9 cellular contexts compared by ENCODE assay signal in genomic region chr4:156999175-156999517, GRCh38. TPM values are rescaled to one million over a fixed set of nuclear protein-coding genes. Genes with fewer than 3 reads are reported as not detected.
DNase-seq lines count a peak whose midpoint lies in the region; ATAC-seq, FAIRE-seq and TF ChIP-seq lines count a peak whose summit lies in the region.
"Had no signal": no experiment of that assay in that cellular context is flagged by ENCODE, and none has a peak within 500 bp of the region (broad histone marks: within the 10 kb centered on the region; RNA-seq: fewer than 3 reads in every experiment).

No MANE protein-coding gene starts in this region.

- 0% methylated on average over 2 of the region's 2 CpGs for WGBS in A549 (ENCODE audit: missing lambda C conversion rate)

- H3K9me3 Mint-ChIP-seq in natural killer cell treated with Interleukin-12 subunit alpha and Interleukin-12 subunit beta and Interleukin-15 and Interleukin-18, amount 100 ng/mL, for 72 hours = peaks cover 15% of the 10 kb centered on the region
- peaks cover 2 to 36% (median 15%) of the 10 kb centered on the region in 8 donors for H3K9me3 Mint-ChIP-seq in CD4-positive, alpha-beta memory T cell

- peaks cover 8% of the 10 kb centered on the region for H3K36me3 Mint-ChIP-seq in natural killer cell treated with Interleukin-12 subunit alpha and Interleukin-12 subunit beta and Interleukin-15 and Interleukin-18, amount 100 ng/mL, for 72 hours
- no peaks in the 10 kb centered on the region for H3K36me3 Mint-ChIP-seq in CD4-positive, alpha-beta memory T cell

- no peak for FAIRE-seq in A549 (lab: Jason Lieb, UNC)

- no peak for TF ChIP-seq CTCF in A549 (IDR thresholded peaks at IDR 0.05)
- TF ChIP-seq CTCF in kidney epithelial cell (IDR thresholded peaks at IDR 0.05; ENCODE audit: insufficient read depth, low read length, poor library complexity, severe bottlenecking) = no peak

- peaks cover 20% of the 10 kb centered on the region for H3K4me1 ChIP-seq in A549
- peaks cover 11% of the 10 kb centered on the region for H3K4me1 ChIP-seq in HUES6 (ENCODE audit: control insufficient read depth, insufficient read depth, low read length)
- no peaks in the 10 kb centered on the region for H3K4me1 ChIP-seq in CD4-positive, alpha-beta memory T cell (ENCODE audit: insufficient read depth, low read length)

- H3K27ac ChIP-seq in A549 (peak overlapping the region; percentile 59 to 79; a peak in 5 of 6 replicates), HUES6 (ENCODE audit: low read depth, low read length) (peak overlapping the region; percentile 37; the same call in 1 of the 2 replicates)
- H3K27ac ChIP-seq in CD4-positive, alpha-beta memory T cell (ENCODE audit: low read depth, low read length) = no peak overlapping the region

- H3K36me3 ChIP-seq in HUES6 (ENCODE audit: control insufficient read depth, insufficient read depth, low read length) (no peaks in the 10 kb centered on the region), kidney epithelial cell (ENCODE audit: control insufficient read depth, insufficient read depth, low read length) (no peaks in the 10 kb centered on the region)
- no peaks in the 10 kb centered on the region for H3K36me3 ChIP-seq in CD4-positive, alpha-beta memory T cell (ENCODE audit: insufficient read depth, low read length)

- POLR2A ChIA-PET in A549 (lab: Yijun Ruan, JAX) = interaction anchor here (1.1 kb wide), 1 partner anchor 14 kb away, joined by 3 read pairs; no protein-coding TSS in a partner anchor
- POLR2A ChIA-PET in CD4-positive, alpha-beta memory T cell (lab: Charles Lee; ENCODE audit: partially characterized antibody) = no interaction called here

- TF ChIP-seq POLR2A in A549 (IDR thresholded peaks at IDR 0.05; ENCODE audit: low read length) = no peak

- peak; percentile 89 to 92 for ATAC-seq in A549
- no peak for ATAC-seq in natural killer cell treated with Interleukin-12 subunit alpha and Interleukin-12 subunit beta and Interleukin-15 and Interleukin-18, amount 100 ng/mL, for 72 hours

- no peak overlapping the region for H3K27ac Mint-ChIP-seq in natural killer cell treated with Interleukin-12 subunit alpha and Interleukin-12 subunit beta and Interleukin-15 and Interleukin-18, amount 100 ng/mL, for 72 hours
- H3K27ac Mint-ChIP-seq in CD4-positive, alpha-beta memory T cell = no peak overlapping the region
- H3K27ac Mint-ChIP-seq: T-helper 1 cell treated with Interleukin-12 subunit alpha and Interleukin-12 subunit beta and Interleukin-4 antibody, amounts not matched to agents 30 μg/mL and 1 μg/mL, for 36 hours had no signal

- H3K4me1 Mint-ChIP-seq in natural killer cell treated with Interleukin-12 subunit alpha and Interleukin-12 subunit beta and Interleukin-15 and Interleukin-18, amount 100 ng/mL, for 72 hours (ENCODE audit: low read depth in 2 of 2) = no peaks in the 10 kb centered on the region
- H3K4me1 Mint-ChIP-seq in CD4-positive, alpha-beta memory T cell = no peaks in the 10 kb centered on the region

- no peak overlapping the region for H3K9ac ChIP-seq in HUES6 (ENCODE audit: low read length)

- CTCF ChIA-PET in A549 (lab: Yijun Ruan, JAX) = interaction anchor here (0.9 to 1.3 kb wide), 4 partner anchors 20 to 524 kb away, joined by 3 to 4 read pairs (median 4); no protein-coding TSS in a partner anchor
- CTCF ChIA-PET in CD4-positive, alpha-beta memory T cell (lab: Charles Lee; ENCODE audit: partially characterized antibody) = no interaction called here

- no peak overlapping the region for H3K4me3 Mint-ChIP-seq in natural killer cell treated with Interleukin-12 subunit alpha and Interleukin-12 subunit beta and Interleukin-15 and Interleukin-18, amount 100 ng/mL, for 72 hours
- no peak overlapping the region for H3K4me3 Mint-ChIP-seq in CD4-positive, alpha-beta memory T cell
- H3K4me3 Mint-ChIP-seq: T-helper 1 cell treated with Interleukin-12 subunit alpha and Interleukin-12 subunit beta and Interleukin-4 antibody, amounts not matched to agents 30 μg/mL and 1 μg/mL, for 36 hours had no signal

- H3K27me3 ChIP-seq in HUES6 (ENCODE audit: control insufficient read depth, insufficient read depth, low read length) (no peaks in the 10 kb centered on the region), kidney epithelial cell (ENCODE audit: control insufficient read depth, insufficient read depth, low read length) (no peaks in the 10 kb centered on the region)
- H3K27me3 ChIP-seq in CD4-positive, alpha-beta memory T cell (ENCODE audit: insufficient read depth, low read length) = no peaks in the 10 kb centered on the region

- intact Hi-C loops in CD4-positive, alpha-beta memory T cell (cut with micrococcal nuclease) = no loop called here

- DNase-seq in A549 (ENCODE audit: low read depth in 1 of 2, low spot score in 1 of 2) = peak; percentile 27 to 75
- DNase-seq in amniotic stem cell (lab: John Stamatoyannopoulos, UW) = peak; percentile 91
- DNase-seq in kidney epithelial cell (ENCODE audit: low read depth) = peak; percentile 93
- no peak for DNase-seq in natural killer cell treated with Interleukin-12 subunit alpha and Interleukin-12 subunit beta and Interleukin-15 and Interleukin-18, amount 100 ng/mL, for 72 hours (ENCODE audit: low spot score)
- no peak for DNase-seq in CD4-positive, alpha-beta memory T cell
- DNase-seq in activated gamma-delta T cell treated with Interleukin-2 at 50 U/mL for 16 hours = no peak
- DNase-seq in stimulated activated CD8-positive, alpha-beta memory T cell treated with anti-CD3 and anti-CD28 coated beads, Interleukin-4, amount 100 ng/mL, for 48 hours = no peak

- no peaks in the 10 kb centered on the region for H3K27me3 Mint-ChIP-seq in natural killer cell treated with Interleukin-12 subunit alpha and Interleukin-12 subunit beta and Interleukin-15 and Interleukin-18, amount 100 ng/mL, for 72 hours
- H3K27me3 Mint-ChIP-seq in CD4-positive, alpha-beta memory T cell = no peaks in the 10 kb centered on the region

- H3K4me3 ChIP-seq in A549 (peak overlapping the region; percentile 15; the same call in 1 of the 3 replicates), HUES6 (ENCODE audit: low read depth, low read length) (no peak overlapping the region), kidney epithelial cell (ENCODE audit: low read depth, low read length) (no peak overlapping the region)
- no peak overlapping the region for H3K4me3 ChIP-seq in CD4-positive, alpha-beta memory T cell (ENCODE audit: low read length in 2 of 2)

- no peak; a peak in 1 of 5 replicates for TF ChIP-seq RAD21 in A549 (conservative IDR thresholded peaks at IDR 0.05 in 1 of 2, IDR thresholded peaks at IDR 0.05 in 1 of 2)

- H3K4me2 ChIP-seq in A549 = peak overlapping the region; percentile 65

- H3K9me3 ChIP-seq in A549 (no peaks in the 10 kb centered on the region), HUES6 (ENCODE audit: control insufficient read depth, insufficient read depth, low read depth, low read length) (peaks cover 26% of the 10 kb centered on the region)
- H3K9me3 ChIP-seq in CD4-positive, alpha-beta memory T cell (ENCODE audit: control insufficient read depth in 1 of 2, low read length in 2 of 2) = peaks cover 0 to 2% of the 10 kb centered on the region in 2 donors

- TF ChIP-seq EP300 in A549 (IDR thresholded peaks at IDR 0.05) = no peak

TF ChIP-seq in A549, 52 proteins besides CTCF, POLR2A, EP300 and RAD21 (continues in another document):
- TF ChIP-seq GATA3 (IDR thresholded peaks at IDR 0.05; ENCODE audit: borderline replicate concordance) = peak; percentile 43; the same call in 1 of the 2 replicates
- TF ChIP-seq CHD4 (IDR thresholded peaks at IDR 0.05; ENCODE audit: borderline replicate concordance) = no peak
- no peak for TF ChIP-seq SREBF2 (IDR thresholded peaks at IDR 0.05)
- no peak for TF ChIP-seq HEYL (CRISPR knock-in tag; IDR thresholded peaks at IDR 0.05)
- TF ChIP-seq ELK1 (IDR thresholded peaks at IDR 0.05; ENCODE audit: low read depth, low read length) = no peak
- TF ChIP-seq HOXA7 (CRISPR knock-in tag; IDR thresholded peaks at IDR 0.05) = no peak
- peak; percentile 58 for TF ChIP-seq FOSL2 (IDR thresholded peaks at IDR 0.05)
- peak; percentile 87 for TF ChIP-seq FOSL2 (CRISPR knock-in tag; IDR thresholded peaks at IDR 0.05)
- 0 out of 2 replicates have a peak, but pooled peaks have one; percentile 26 for TF ChIP-seq MAX (IDR thresholded peaks at IDR 0.05)
- 0 out of 2 replicates have a peak, but pooled peaks have one; percentile 29 for TF ChIP-seq JUNB (IDR thresholded peaks at IDR 0.05)
- no peak for TF ChIP-seq SMC3 (IDR thresholded peaks at IDR 0.05)
- TF ChIP-seq HDAC2 (IDR thresholded peaks at IDR 0.05) = no peak
- no peak for TF ChIP-seq RFX5 (IDR thresholded peaks at IDR 0.05)
- TF ChIP-seq CEBPB (IDR thresholded peaks at IDR 0.05) = peak in 1 of 2 experiments; percentile 60; a peak in 2 of 4 replicates
- no peak for TF ChIP-seq MAZ (IDR thresholded peaks at IDR 0.05; ENCODE audit: borderline replicate concordance, low read depth, low read length)

RNA-seq across cellular contexts. Expression of gene PDGFC, which starts 27.5 kb away (rescaled TPM):
- 4.1 and 4.5 TPM in 2 replicates for polyA plus RNA-seq in A549 (2011; rRNA removed)
- polyA plus RNA-seq in A549 (2012; cell fraction: cytosol; rRNA removed) = 0.38 and 0.49 TPM in 2 replicates
- polyA plus RNA-seq in A549 (2012; cell fraction: nucleus; rRNA removed) = 0.79 and 1.2 TPM in 2 replicates
- polyA plus RNA-seq in A549 (2017; fragmentation: RNase III; extraction: RNeasy Plus Mini Kit Qiagen cat#74134 plus additional on column Dnase treatment) = 2.6 to 4.2 TPM (median 3.5 TPM) in 3 replicates
- polyA minus RNA-seq in A549 (2011; rRNA and poly(A)+ RNA removed) = 5.3 and 7.0 TPM in 2 replicates
- 67.2 and 82.5 TPM in 2 replicates for total RNA-seq in kidney epithelial cell
- total RNA-seq in natural killer cell treated with Interleukin-12 subunit alpha and Interleukin-12 subunit beta and Interleukin-15 and Interleukin-18, amount 100 ng/mL, for 72 hours = not detected
- under 1 TPM in 1 of 2 experiments, not detected in 1; 0.29 TPM for total RNA-seq in CD4-positive, alpha-beta memory T cell
- polyA plus RNA-seq in CD4-positive, alpha-beta memory T cell = not detected

Comparison
In these comparisons a context has a peak if more than half of its experiments do, and no peak if none do; other contexts are left out.
1. ATAC-seq: peak in A549 (2 of 2); none in natural killer cell treated with Interleukin-12 subunit alpha and Interleukin-12 subunit beta and Interleukin-15 and Interleukin-18, amount 100 ng/mL, for 72 hours (0 of 2).
2. DNase-seq: peak in A549 (2 of 2), amniotic stem cell (single experiment) and kidney epithelial cell (single experiment); none in natural killer cell treated with Interleukin-12 subunit alpha and Interleukin-12 subunit beta and Interleukin-15 and Interleukin-18, amount 100 ng/mL, for 72 hours (single experiment), CD4-positive, alpha-beta memory T cell (0 of 5), activated gamma-delta T cell treated with Interleukin-2 at 50 U/mL for 16 hours (single experiment) and stimulated activated CD8-positive, alpha-beta memory T cell treated with anti-CD3 and anti-CD28 coated beads, Interleukin-4, amount 100 ng/mL, for 48 hours (single experiment).
3. RNA of gene PDGFC, which starts 27.5 kb away (total RNA-seq): 67.2 to 82.5 TPM in kidney epithelial cell; 0.29 TPM in CD4-positive, alpha-beta memory T cell and not detected in natural killer cell treated with Interleukin-12 subunit alpha and Interleukin-12 subunit beta and Interleukin-15 and Interleukin-18, amount 100 ng/mL, for 72 hours; every median in the first group is over 10 times any median in the second.